8 cellular contexts compared by ENCODE assay signal in the genomic region with DNA sequence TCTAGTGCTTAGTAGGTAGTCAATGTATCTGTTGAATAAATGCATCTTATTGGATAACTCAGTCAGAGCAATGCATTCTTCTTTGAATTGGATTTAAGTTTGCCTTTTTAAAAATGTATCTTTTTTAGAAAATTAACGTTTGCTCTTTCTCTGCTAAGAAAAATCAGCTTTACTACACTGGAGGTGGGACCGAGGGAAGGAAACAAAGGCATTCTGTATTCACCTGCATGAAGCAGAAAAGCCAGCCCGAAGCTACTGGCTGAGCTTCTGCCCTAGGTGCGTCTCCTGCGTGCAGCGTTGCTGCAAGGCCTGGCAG. TPM values are rescaled to one million over a fixed set of nuclear protein-coding genes. Genes with fewer than 3 reads are reported as not detected.
A peak's percentile ranks its signal among the peaks of the same experiment; 100 is the strongest.
DNase-seq lines count a peak whose midpoint lies in the region; ATAC-seq and TF ChIP-seq lines count a peak whose summit lies in the region.

No MANE protein-coding gene starts in this region.

- peak overlapping the region; percentile 90 to 97 for H3K27ac ChIP-seq in mucosa of rectum (ENCODE audit: low read depth in 2 of 2, low read length in 2 of 2)

- H3K36me3 Mint-ChIP-seq in stimulated activated naive CD8-positive, alpha-beta T cell treated with anti-CD3 and anti-CD28 coated beads, Interleukin-15, Interleukin-2, amounts not matched to agents 100 ng/mL and 50 ng/mL, for 24 hours (ENCODE audit: low read depth) = no peaks in the 10 kb centered on the region
- H3K36me3 Mint-ChIP-seq in MCF 10A (ENCODE audit: insufficient read depth, unreplicated experiment) = no peaks in the 10 kb centered on the region

- no peak for DNase-seq in stimulated activated naive CD8-positive, alpha-beta T cell treated with anti-CD3 and anti-CD28 coated beads, Interleukin-15, Interleukin-2, amounts not matched to agents 100 U/mL and 50 U/mL, for 24 hours
- DNase-seq in MCF 10A (ENCODE audit: unreplicated experiment) = no peak
- DNase-seq in NCI-H345 treated with DMSO at 0.1 percent for 48 hours (lab: John Stamatoyannopoulos, UW; ENCODE audit: unreplicated experiment) = no peak

- no peak for TF ChIP-seq CTCF in MCF 10A (IDR thresholded peaks at IDR 0.05; ENCODE audit: unreplicated experiment)

- H3K9me3 ChIP-seq in mucosa of rectum (ENCODE audit: control insufficient read depth in 2 of 2, low read length in 2 of 2) = no peaks in the 10 kb centered on the region

- ATAC-seq in stimulated activated naive CD8-positive, alpha-beta T cell treated with anti-CD3 and anti-CD28 coated beads, Interleukin-15, Interleukin-2, amounts not matched to agents 100 U/mL and 50 U/mL, for 24 hours = no peak
- ATAC-seq in GM19324 (IDR thresholded peaks at IDR 0.05; ENCODE audit: low FRiP score, unreplicated experiment) (no peak), HG03378 (IDR thresholded peaks at IDR 0.05; ENCODE audit: unreplicated experiment) (no peak), HG02588 (IDR thresholded peaks at IDR 0.05; ENCODE audit: unreplicated experiment) (no peak)

- H3K36me3 ChIP-seq in mucosa of rectum (ENCODE audit: control insufficient read depth in 2 of 2, insufficient read depth in 2 of 2, low read length in 2 of 2) = no peaks in the 10 kb centered on the region

- no peaks in the 10 kb centered on the region for H3K27me3 Mint-ChIP-seq in stimulated activated naive CD8-positive, alpha-beta T cell treated with anti-CD3 and anti-CD28 coated beads, Interleukin-15, Interleukin-2, amounts not matched to agents 100 ng/mL and 50 ng/mL, for 24 hours
- H3K27me3 Mint-ChIP-seq in MCF 10A (ENCODE audit: insufficient read depth, unreplicated experiment) = no peaks in the 10 kb centered on the region

- intact Hi-C loops in MCF 10A (cut with micrococcal nuclease) = loop anchor here (1.0 kb wide), 2 partner anchors 18 to 25 kb away; no protein-coding TSS in a partner anchor

- peak overlapping the region; percentile 77 for H3K27ac Mint-ChIP-seq in stimulated activated naive CD8-positive, alpha-beta T cell treated with anti-CD3 and anti-CD28 coated beads, Interleukin-15, Interleukin-2, amounts not matched to agents 100 ng/mL and 50 ng/mL, for 24 hours
- H3K27ac Mint-ChIP-seq in MCF 10A (ENCODE audit: low read depth, unreplicated experiment) = peak overlapping the region; percentile 99

- H3K4me3 ChIP-seq in mucosa of rectum (ENCODE audit: low read length in 2 of 2) = peak overlapping the region; percentile 71 to 82

- POLR2A ChIA-PET in MCF 10A (lab: Yijun Ruan, JAX) = interaction anchor here (0.6 to 10.3 kb wide), 22 partner anchors 9 to 1450 kb away, joined by 3 to 335 read pairs (median 10); partner anchors contain the start of genes CCDC7 and ITGB1

- H3K9ac ChIP-seq in mucosa of rectum (ENCODE audit: low read depth in 1 of 2, low read length in 2 of 2) = peak overlapping the region; percentile 81 to 87

- no peaks in the 10 kb centered on the region for H3K27me3 ChIP-seq in mucosa of rectum (ENCODE audit: control insufficient read depth in 2 of 2, insufficient read depth in 2 of 2, low read length in 2 of 2)

- H3K4me1 Mint-ChIP-seq in stimulated activated naive CD8-positive, alpha-beta T cell treated with anti-CD3 and anti-CD28 coated beads, Interleukin-15, Interleukin-2, amounts not matched to agents 100 ng/mL and 50 ng/mL, for 24 hours (ENCODE audit: low read depth) = peaks cover 35% of the 10 kb centered on the region
- peaks cover 34% of the 10 kb centered on the region for H3K4me1 Mint-ChIP-seq in MCF 10A (ENCODE audit: insufficient read depth, unreplicated experiment)

- TSS peak; percentile 82 for BruUV-seq in MCF 10A (replicated peaks; lab: Mats Ljungman, UMichigan)

- peaks cover 13 to 22% of the 10 kb centered on the region in 2 donors for H3K4me1 ChIP-seq in mucosa of rectum (ENCODE audit: control insufficient read depth in 2 of 2, insufficient read depth in 2 of 2, low read length in 2 of 2)

- H3K9me3 Mint-ChIP-seq in stimulated activated naive CD8-positive, alpha-beta T cell treated with anti-CD3 and anti-CD28 coated beads, Interleukin-15, Interleukin-2, amounts not matched to agents 100 ng/mL and 50 ng/mL, for 24 hours = no peaks in the 10 kb centered on the region
- H3K9me3 Mint-ChIP-seq in MCF 10A (ENCODE audit: unreplicated experiment) = no peaks in the 10 kb centered on the region

- CTCF ChIA-PET in MCF 10A (lab: Yijun Ruan, JAX) = interaction anchor here (0.6 to 1.9 kb wide), 6 partner anchors 18 to 72 kb away, joined by 3 to 8 read pairs (median 3); no protein-coding TSS in a partner anchor

- H3K4me3 Mint-ChIP-seq in stimulated activated naive CD8-positive, alpha-beta T cell treated with anti-CD3 and anti-CD28 coated beads, Interleukin-15, Interleukin-2, amounts not matched to agents 100 ng/mL and 50 ng/mL, for 24 hours = peak overlapping the region; percentile 86
- H3K4me3 Mint-ChIP-seq in MCF 10A (ENCODE audit: unreplicated experiment) = peak overlapping the region; percentile 92

RNA-seq across cellular contexts. Expression of gene ITGB1, which starts 22.2 kb away (rescaled TPM):
- 680 and 703 TPM in 2 replicates for total RNA-seq in MCF 10A (2022)
